Comparison of ENCODE assay signal across 16 cellular contexts in the genomic region with DNA sequence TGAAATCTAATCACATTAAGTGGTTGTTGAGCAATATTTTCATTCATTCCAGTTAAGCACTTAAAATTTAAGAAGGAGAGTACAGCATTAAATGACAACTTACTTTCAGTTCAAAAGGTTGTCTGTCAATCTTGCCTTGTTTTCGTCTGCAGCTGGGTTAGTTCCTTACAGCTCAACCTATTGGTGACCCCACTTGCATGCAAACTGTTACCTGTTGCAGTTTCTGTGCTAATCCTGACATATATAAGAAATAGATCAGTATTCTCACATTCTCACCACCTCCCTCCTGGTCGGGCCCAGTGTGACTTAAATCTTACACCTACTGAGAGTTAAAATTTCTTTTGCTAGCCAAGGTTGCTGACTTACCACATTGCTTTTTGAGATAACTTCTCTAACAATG.
"Had no signal": no experiment of that assay in that cellular context is flagged by ENCODE, and none has a peak within 500 bp of the region (broad histone marks: within the 10 kb centered on the region; RNA-seq: fewer than 3 reads in every experiment).

No MANE protein-coding gene starts in this region.

- DNase-seq: activated CD4-positive, alpha-beta memory T cell treated with anti-CD3 and anti-CD28 coated beads for 36 hours; activated CD4-positive, alpha-beta T cell treated with anti-CD3 and anti-CD28 coated beads for 36 hours; activated effector memory CD4-positive, alpha-beta T cell treated with Interleukin-2 at 50 U/mL for 16 hours; activated T-cell treated with anti-CD3 and anti-CD28 coated beads, Interleukin-2, amount 50 U/mL, for 4 hours; adrenal gland; heart left ventricle; immature natural killer cell; mesendoderm; natural killer cell; occipital lobe; stimulated activated CD4-positive, alpha-beta T cell treated with anti-CD3 and anti-CD28 coated beads, Interleukin-4, amount 100 ng/mL, for 1 hour; stimulated activated naive CD4-positive, alpha-beta T cell treated with Interleukin-2 at 50 U/mL for 16 hours; substantia nigra; WERI-Rb-1 had no signal

- H3K4me3 ChIP-seq: adrenal gland, heart left ventricle, tibial nerve, vagina had no signal

- ATAC-seq: activated CD4-positive, alpha-beta T cell treated with anti-CD3 and anti-CD28 coated beads for 36 hours; activated T-cell treated with anti-CD3 and anti-CD28 coated beads, Interleukin-2, amount 50 U/mL, for 4 hours; heart left ventricle; natural killer cell had no signal
